ENCODE assay signal across 22 cellular contexts in genomic region chr12:60644076-60644475, GRCh38.
"Had no signal": no experiment of that assay in that cellular context is flagged by ENCODE, and none has a peak within 500 bp of the region (broad histone marks: within the 10 kb centered on the region; RNA-seq: fewer than 3 reads in every experiment).

No MANE protein-coding gene starts in this region.

- H3K4me1 ChIP-seq: esophagus squamous epithelium, gastroesophageal sphincter, right atrium auricular region, sigmoid colon, transverse colon had no signal

- H3K4me3 ChIP-seq: esophagus squamous epithelium, gastroesophageal sphincter, ovary, right atrium auricular region, sigmoid colon, skin epidermis, thoracic aorta, transverse colon had no signal

- H3K36me3 ChIP-seq: esophagus squamous epithelium, gastroesophageal sphincter, ovary, right atrium auricular region, sigmoid colon, thoracic aorta, transverse colon had no signal

- FAIRE-seq: colon had no signal

- ATAC-seq: effector memory CD8-positive, alpha-beta T cell; gastroesophageal sphincter; left colon; natural killer cell; stimulated activated naive B cell treated with anti-CD40 and anti-IgM and Interleukin-4, amounts not matched to agents 10 μg/mL and 1 μg/mL and 100 μg/mL, for 72 hours; stimulated activated naive CD8-positive, alpha-beta T cell treated with anti-CD3 and anti-CD28 coated beads, Interleukin-15, amount 100 ng/mL, for 72 hours had no signal

- H3K4me3 Mint-ChIP-seq: dendritic cell treated with granulocyte-macrophage colony-stimulating factor and Interleukin-4, amounts not matched to agents 40 ng/mL and 50 ng/mL, for 4 days; effector memory CD8-positive, alpha-beta T cell; mesothelial cell of epicardium; natural killer cell; neural crest cell; stimulated activated naive B cell treated with anti-CD40 and anti-IgM and Interleukin-4, amounts not matched to agents 10 μg/mL and 1 μg/mL and 100 μg/mL, for 72 hours; stimulated activated naive CD8-positive, alpha-beta T cell treated with anti-CD3 and anti-CD28 coated beads, Interleukin-15, amount 100 ng/mL, for 72 hours had no signal

- H3K27me3 ChIP-seq: esophagus squamous epithelium, gastroesophageal sphincter, ovary, right atrium auricular region, sigmoid colon, transverse colon had no signal

- DNase-seq: effector memory CD8-positive, alpha-beta T cell; esophagus squamous epithelium; foreskin fibroblast; glutamatergic neuron; left colon; natural killer cell; nucleus accumbens; ovary; sigmoid colon; stimulated activated CD4-positive, alpha-beta T cell treated with anti-CD3 and anti-CD28 coated beads, Interleukin-2, amount 100 ng/mL, for 24 hours; stimulated activated CD4-positive, alpha-beta T cell treated with anti-CD3 and anti-CD28 coated beads, Interleukin-4, amount 100 ng/mL, for 4 hours; stimulated activated naive B cell treated with anti-CD40 and anti-IgM and Interleukin-4, amounts not matched to agents 10 μg/mL and 1 μg/mL and 100 μg/mL, for 72 hours; stimulated activated naive CD8-positive, alpha-beta T cell treated with anti-CD3 and anti-CD28 coated beads, Interleukin-15, amount 100 ng/mL, for 72 hours; transverse colon had no signal

- H3K36me3 Mint-ChIP-seq: mesothelial cell of epicardium; natural killer cell; stimulated activated naive B cell treated with anti-CD40 and anti-IgM and Interleukin-4, amounts not matched to agents 10 μg/mL and 1 μg/mL and 100 μg/mL, for 72 hours had no signal

- H3K9me3 ChIP-seq: esophagus squamous epithelium, ovary, right atrium auricular region, thoracic aorta had no signal

- H3K27me3 Mint-ChIP-seq: dendritic cell treated with granulocyte-macrophage colony-stimulating factor and Interleukin-4, amounts not matched to agents 40 ng/mL and 50 ng/mL, for 4 days; effector memory CD8-positive, alpha-beta T cell; stimulated activated naive B cell treated with anti-CD40 and anti-IgM and Interleukin-4, amounts not matched to agents 10 μg/mL and 1 μg/mL and 100 μg/mL, for 72 hours; stimulated activated naive CD8-positive, alpha-beta T cell treated with anti-CD3 and anti-CD28 coated beads, Interleukin-15, amount 100 ng/mL, for 72 hours had no signal

- H3K27ac Mint-ChIP-seq: dendritic cell treated with granulocyte-macrophage colony-stimulating factor and Interleukin-4, amounts not matched to agents 40 ng/mL and 50 ng/mL, for 4 days; effector memory CD8-positive, alpha-beta T cell; mesothelial cell of epicardium; natural killer cell; stimulated activated naive B cell treated with anti-CD40 and anti-IgM and Interleukin-4, amounts not matched to agents 10 μg/mL and 1 μg/mL and 100 μg/mL, for 72 hours; stimulated activated naive CD8-positive, alpha-beta T cell treated with anti-CD3 and anti-CD28 coated beads, Interleukin-15, amount 100 ng/mL, for 72 hours had no signal

- H3K4me1 Mint-ChIP-seq: mesothelial cell of epicardium; natural killer cell; neural crest cell; stimulated activated naive B cell treated with anti-CD40 and anti-IgM and Interleukin-4, amounts not matched to agents 10 μg/mL and 1 μg/mL and 100 μg/mL, for 72 hours; stimulated activated naive CD8-positive, alpha-beta T cell treated with anti-CD3 and anti-CD28 coated beads, Interleukin-15, amount 100 ng/mL, for 72 hours had no signal

- H3K27ac ChIP-seq: esophagus squamous epithelium, gastroesophageal sphincter, ovary, right atrium auricular region, sigmoid colon, skin epidermis, thoracic aorta, transverse colon had no signal
